1 cellular context compared by ENCODE assay signal in the genomic region with DNA sequence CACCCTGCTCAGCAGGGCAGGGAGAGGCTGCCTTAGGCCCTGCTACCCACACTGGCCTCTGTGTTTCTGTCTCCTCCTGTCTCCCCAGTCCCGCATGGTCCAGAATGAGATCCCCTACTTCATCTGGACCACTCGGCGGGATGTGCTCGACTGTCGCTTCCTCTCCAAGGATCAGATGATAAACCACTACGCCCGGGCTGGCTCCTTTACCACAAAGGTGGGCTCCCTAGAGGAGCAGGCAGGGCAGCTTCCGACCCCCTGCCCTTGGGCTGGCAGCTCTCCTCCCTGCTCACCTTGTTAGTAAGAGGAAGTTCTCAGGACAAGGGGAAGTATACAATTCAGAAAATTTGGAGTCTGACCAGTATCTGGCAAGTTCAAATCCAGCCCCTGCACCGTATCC.
TF ChIP-seq lines count a peak whose summit lies in the region.

No MANE protein-coding gene starts in this region.

TF ChIP-seq in HepG2, 621 proteins besides CTCF, POLR2A, EP300 and RAD21:
- TF ChIP-seq CENPX (CRISPR knock-in tag; IDR thresholded peaks at IDR 0.05): no peak
- no peak for TF ChIP-seq MYC (CRISPR knock-in tag; IDR thresholded peaks at IDR 0.05; ENCODE audit: borderline replicate concordance)
- TF ChIP-seq, protein P1, sequence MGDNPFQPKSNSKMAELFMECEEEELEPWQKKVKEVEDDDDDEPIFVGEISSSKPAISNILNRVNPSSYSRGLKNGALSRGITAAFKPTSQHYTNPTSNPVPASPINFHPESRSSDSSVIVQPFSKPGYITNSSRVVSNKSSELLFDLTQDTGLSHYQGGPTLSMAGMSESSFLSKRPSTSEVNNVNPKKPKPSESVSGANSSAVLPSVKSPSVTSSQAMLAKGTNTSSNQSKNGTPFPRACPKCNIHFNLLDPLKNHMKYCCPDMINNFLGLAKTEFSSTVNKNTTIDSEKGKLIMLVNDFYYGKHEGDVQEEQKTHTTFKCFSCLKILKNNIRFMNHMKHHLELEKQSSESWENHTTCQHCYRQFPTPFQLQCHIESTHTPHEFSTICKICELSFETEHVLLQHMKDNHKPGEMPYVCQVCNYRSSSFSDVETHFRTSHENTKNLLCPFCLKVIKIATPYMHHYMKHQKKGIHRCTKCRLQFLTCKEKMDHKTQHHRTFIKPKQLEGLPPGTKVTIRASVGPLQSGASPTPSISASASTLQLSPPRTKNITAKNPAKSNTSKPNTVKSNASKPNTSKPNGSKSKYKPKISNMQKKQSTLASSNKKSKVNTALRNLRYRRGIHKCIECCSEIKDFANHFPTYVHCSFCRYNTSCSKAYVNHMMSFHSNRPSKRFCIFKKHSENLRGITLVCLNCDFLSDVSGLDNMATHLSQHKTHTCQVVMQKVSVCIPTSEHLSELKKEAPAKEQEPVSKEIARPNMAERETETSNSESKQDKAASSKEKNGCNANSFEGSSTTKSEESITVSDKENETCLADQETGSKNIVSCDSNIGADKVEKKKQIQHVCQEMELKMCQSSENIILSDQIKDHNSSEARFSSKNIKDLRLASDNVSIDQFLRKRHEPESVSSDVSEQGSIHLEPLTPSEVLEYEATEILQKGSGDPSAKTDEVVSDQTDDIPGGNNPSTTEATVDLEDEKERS (CRISPR knock-in tag; IDR thresholded peaks at IDR 0.05): no peak
- no peak for TF ChIP-seq FOSL1 (CRISPR knock-in tag; IDR thresholded peaks at IDR 0.05; ENCODE audit: borderline replicate concordance)
- TF ChIP-seq, protein P2, sequence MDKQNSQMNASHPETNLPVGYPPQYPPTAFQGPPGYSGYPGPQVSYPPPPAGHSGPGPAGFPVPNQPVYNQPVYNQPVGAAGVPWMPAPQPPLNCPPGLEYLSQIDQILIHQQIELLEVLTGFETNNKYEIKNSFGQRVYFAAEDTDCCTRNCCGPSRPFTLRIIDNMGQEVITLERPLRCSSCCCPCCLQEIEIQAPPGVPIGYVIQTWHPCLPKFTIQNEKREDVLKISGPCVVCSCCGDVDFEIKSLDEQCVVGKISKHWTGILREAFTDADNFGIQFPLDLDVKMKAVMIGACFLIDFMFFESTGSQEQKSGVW (CRISPR knock-in tag; IDR thresholded peaks at IDR 0.05; ENCODE audit: borderline replicate concordance): no peak
- no peak for TF ChIP-seq GLI4 (CRISPR knock-in tag; IDR thresholded peaks at IDR 0.05; ENCODE audit: borderline replicate concordance)
- TF ChIP-seq ONECUT2 (CRISPR knock-in tag; IDR thresholded peaks at IDR 0.05): no peak
